In genomic region chr14:81219821-81220487, GRCh38 we compare ENCODE assay signal across 8 cellular contexts. TPM values are rescaled to one million over a fixed set of nuclear protein-coding genes. Genes with fewer than 3 reads are reported as not detected.
A peak's percentile ranks its signal among the peaks of the same experiment; 100 is the strongest.
DNase-seq lines count a peak whose midpoint lies in the region; ATAC-seq and TF ChIP-seq lines count a peak whose summit lies in the region.

No MANE protein-coding gene starts in this region.

- H3K9ac ChIP-seq in OCI-LY3 (ENCODE audit: low read length): peak overlapping the region; percentile 99

- H3K36me3 ChIP-seq in OCI-LY3 (replicated peaks; ENCODE audit: low read depth, low read length) (peaks cover 28% of the 10 kb centered on the region), neuron (ENCODE audit: insufficient read depth, low read length) (peaks cover 18% of the 10 kb centered on the region), vagina (peaks cover 0 to 14% of the 10 kb centered on the region in 2 donors)

- H3K27me3 ChIP-seq in OCI-LY3 (ENCODE audit: low read depth, low read length) (no peaks in the 10 kb centered on the region), foreskin keratinocyte (no peaks in the 10 kb centered on the region), neuron (ENCODE audit: insufficient read depth, low read length) (no peaks in the 10 kb centered on the region), vagina (no peaks in the 10 kb centered on the region)

- TF ChIP-seq CTCF in OCI-LY3 (IDR thresholded peaks at IDR 0.05; ENCODE audit: low read depth, low read length) (no peak), foreskin keratinocyte (conservative IDR thresholded peaks at IDR 0.05) (no peak), vagina (IDR thresholded peaks at IDR 0.05) (no peak)

- H3K4me1 ChIP-seq in OCI-LY3 (ENCODE audit: low read length) (peaks cover 20% of the 10 kb centered on the region), foreskin keratinocyte (peaks cover 17% of the 10 kb centered on the region), neuron (ENCODE audit: insufficient read depth, low read length) (peaks cover 25% of the 10 kb centered on the region), vagina (peaks cover 23% of the 10 kb centered on the region)

- intact Hi-C loops in vagina (cut with DNase I): no loop called here

- DNase-seq in ACHN (peak; percentile 19), foreskin keratinocyte (no peak), vagina (ENCODE audit: extremely low spot score in 2 of 2) (no peak), NCI-H226 (no peak)
- peak; percentile 37 for DNase-seq in activated effector memory CD4-positive, alpha-beta T cell treated with Interleukin-2 at 50 U/mL for 16 hours

- H3K79me2 ChIP-seq in OCI-LY3 (ENCODE audit: low read length): peaks cover 57% of the 10 kb centered on the region

- ATAC-seq in GM19351 (IDR thresholded peaks at IDR 0.05; ENCODE audit: unreplicated experiment) (peak; percentile 8), foreskin keratinocyte (no peak)

- peaks cover 31% of the 10 kb centered on the region for H4K20me1 ChIP-seq in OCI-LY3 (ENCODE audit: insufficient read depth, low read length)

- in situ Hi-C loops in ACHN (cut with HindIII; ENCODE audit: low pct_ligation_motif_present, low pct_unique_long_range_greater_than_20kb, low sequenced_read_pairs): no loop called here

- H3K4me2 ChIP-seq in OCI-LY3 (ENCODE audit: low read length): peak overlapping the region; percentile 80

- no peak for TF ChIP-seq POLR2A in vagina (IDR thresholded peaks at IDR 0.05)

- no peak overlapping the region for H2AFZ ChIP-seq in OCI-LY3 (ENCODE audit: low read depth, low read length)
- no peak overlapping the region for H2AFZ ChIP-seq in neuron (ENCODE audit: low read depth, low read length)

- H3K9me3 ChIP-seq in OCI-LY3 (ENCODE audit: insufficient read depth, low read length) (peaks cover 4% of the 10 kb centered on the region; the same call in 1 of the 2 replicates), neuron (ENCODE audit: low read length) (no peaks in the 10 kb centered on the region), vagina (no peaks in the 10 kb centered on the region)

- H3K4me3 ChIP-seq in OCI-LY3 (ENCODE audit: low read length) (peak overlapping the region; percentile 99), neuron (ENCODE audit: low read length) (peak overlapping the region; percentile 97), vagina (peak overlapping the region; percentile 83 to 85)

- H3K27ac ChIP-seq in OCI-LY3 (ENCODE audit: low read length): peak overlapping the region; percentile 90
- peak overlapping the region; percentile 87 for H3K27ac ChIP-seq in foreskin keratinocyte
- peak overlapping the region; percentile 98 for H3K27ac ChIP-seq in vagina

RNA-seq across cellular contexts. Expression of gene GTF2A1, which starts 0.8 kb away (rescaled TPM):
- total RNA-seq in foreskin keratinocyte (24.7 and 26.6 TPM in 2 replicates), vagina (21.6 TPM)
- polyA plus RNA-seq in foreskin keratinocyte: 4.6 and 5.4 TPM in 2 replicates

Comparison
In these comparisons a context has a peak if more than half of its experiments do, and no peak if none do; other contexts are left out.
1. DNase-seq: peak in ACHN (single experiment) and activated effector memory CD4-positive, alpha-beta T cell treated with Interleukin-2 at 50 U/mL for 16 hours (single experiment); none in foreskin keratinocyte (0 of 2), vagina (0 of 2) and NCI-H226 (single experiment).
2. Peak in every context shown above with its lines, with median percentiles within 50 percentile points of each other: H3K27ac ChIP-seq and H3K4me3 ChIP-seq.